22 cellular contexts compared by ENCODE assay signal in the genomic region with DNA sequence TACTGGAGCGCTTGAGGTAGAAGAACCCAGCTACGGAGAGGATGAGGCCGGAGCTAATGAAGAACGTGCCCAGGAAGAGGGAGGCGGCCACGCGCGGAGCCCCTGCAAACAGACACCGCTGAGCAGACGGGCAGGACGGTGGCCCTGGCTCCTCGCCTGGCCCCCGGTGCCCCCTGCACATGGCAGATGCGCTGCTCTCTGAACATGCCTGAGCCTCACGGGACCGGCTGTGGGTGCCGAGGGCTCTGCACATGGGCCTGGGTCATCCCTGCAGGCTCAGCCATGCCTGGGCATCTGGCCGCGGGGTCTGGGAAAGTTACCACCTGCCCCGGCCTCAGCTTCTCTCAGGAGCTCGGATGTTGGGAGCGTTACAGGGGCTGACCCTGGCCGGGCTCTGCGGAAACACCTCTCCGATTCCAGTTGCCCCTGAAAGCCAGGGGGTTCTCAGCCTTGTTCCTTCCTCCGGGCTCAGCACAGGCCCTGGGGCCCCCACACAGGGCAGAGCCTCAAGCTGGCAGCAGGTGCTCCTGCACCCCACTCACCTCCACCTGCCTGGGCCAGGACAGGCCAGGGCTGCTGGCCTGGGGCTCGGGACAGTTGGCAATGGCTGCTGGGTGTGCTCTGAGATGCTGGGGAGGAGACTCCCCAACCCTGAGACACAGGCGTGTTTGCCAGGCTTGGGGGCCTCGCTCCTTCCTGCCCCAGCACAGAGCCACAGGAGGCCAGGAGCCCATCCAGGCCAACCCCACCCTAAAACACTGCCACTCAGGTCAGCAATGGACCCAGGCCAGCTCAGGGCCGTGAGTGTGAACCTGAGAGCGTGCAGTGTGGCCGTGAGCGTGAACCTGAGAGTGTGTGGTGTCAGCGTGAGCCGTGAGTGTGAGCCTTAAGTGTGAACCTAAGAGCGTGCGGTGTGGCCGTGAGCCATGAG. TPM values are rescaled to one million over a fixed set of nuclear protein-coding genes. Genes with fewer than 3 reads are reported as not detected.
DNase-seq lines count a peak whose midpoint lies in the region; ATAC-seq and TF ChIP-seq lines count a peak whose summit lies in the region.
"Had no signal": no experiment of that assay in that cellular context is flagged by ENCODE, and none has a peak within 500 bp of the region (broad histone marks: within the 10 kb centered on the region; RNA-seq: fewer than 3 reads in every experiment).

No MANE protein-coding gene starts in this region.

- H3K9me3 ChIP-seq in heart left ventricle (no peaks in the 10 kb centered on the region), left ventricle myocardium inferior (replicated peaks) (no peaks in the 10 kb centered on the region), neural progenitor cell (ENCODE audit: low read depth) (no peaks in the 10 kb centered on the region), upper lobe of right lung (no peaks in the 10 kb centered on the region), body of pancreas (no peaks in the 10 kb centered on the region)
- H3K9me3 ChIP-seq: breast epithelium, thoracic aorta had no signal

- intact Hi-C loops in heart left ventricle (cut with DNase I) = no loop called here
- intact Hi-C loops in left ventricle myocardium inferior (cut with micrococcal nuclease) = no loop called here
- intact Hi-C loops in upper lobe of right lung (cut with DNase I) = no loop called here
- intact Hi-C loops in body of pancreas (cut with DNase I) = no loop called here

- H4K20me1 ChIP-seq in neural progenitor cell (ENCODE audit: low read depth) = no peaks in the 10 kb centered on the region

- peak in 3 of 5 donors; percentile 6 to 49 (median 16) for DNase-seq in heart left ventricle
- no peak for DNase-seq in left ventricle myocardium inferior
- DNase-seq in activated naive CD8-positive, alpha-beta T cell treated with anti-CD3 and anti-CD28 coated beads for 36 hours = no peak
- DNase-seq in neural progenitor cell (ENCODE audit: low spot score) = no peak
- DNase-seq in upper lobe of right lung = peak; percentile 61
- no peak for DNase-seq in germinal center (ENCODE audit: low spot score)
- DNase-seq in body of pancreas = no peak
- DNase-seq: activated CD4-positive, alpha-beta T cell treated with anti-CD3 and anti-CD28 coated beads for 36 hours; foreskin keratinocyte; kidney glomerular epithelial cell; natural killer cell; NCI-H1105; NCI-H510A; SW 1271 had no signal

- 93 to 96% (median 96%) methylated on average over 28 to 38 of the region's 38 CpGs for WGBS in heart left ventricle, 4 donors
- 89 to 93% methylated on average over 15 to 37 of the region's 38 CpGs for WGBS in body of pancreas, 2 donors

- no peak overlapping the region for H3K9ac ChIP-seq in neural progenitor cell

- no peak overlapping the region for H3K4me3 Mint-ChIP-seq in activated naive CD8-positive, alpha-beta T cell treated with anti-CD3 and anti-CD28 coated beads for 36 hours
- H3K4me3 Mint-ChIP-seq in neural progenitor cell = peak overlapping the region; percentile 59
- H3K4me3 Mint-ChIP-seq: activated CD4-positive, alpha-beta T cell treated with anti-CD3 and anti-CD28 coated beads for 36 hours; dendritic cell treated with granulocyte-macrophage colony-stimulating factor and Interleukin-4, amounts not matched to agents 40 ng/mL and 50 ng/mL, for 4 days; GM23338; natural killer cell had no signal

- H3K36me3 Mint-ChIP-seq in activated naive CD8-positive, alpha-beta T cell treated with anti-CD3 and anti-CD28 coated beads for 36 hours = peaks cover 1% of the 10 kb centered on the region
- H3K36me3 Mint-ChIP-seq in neural progenitor cell = peaks cover 2% of the 10 kb centered on the region
- H3K36me3 Mint-ChIP-seq: natural killer cell had no signal

- H3K4me1 Mint-ChIP-seq in activated naive CD8-positive, alpha-beta T cell treated with anti-CD3 and anti-CD28 coated beads for 36 hours = no peaks in the 10 kb centered on the region
- H3K4me1 Mint-ChIP-seq in neural progenitor cell = no peaks in the 10 kb centered on the region
- H3K4me1 Mint-ChIP-seq: activated CD4-positive, alpha-beta T cell treated with anti-CD3 and anti-CD28 coated beads for 36 hours; GM23338; natural killer cell had no signal

- no peaks in the 10 kb centered on the region for H3K79me2 ChIP-seq in neural progenitor cell (ENCODE audit: low read depth)

- no peak for TF ChIP-seq CTCF in heart left ventricle (IDR thresholded peaks at IDR 0.05)
- TF ChIP-seq CTCF in left ventricle myocardium inferior (IDR thresholded peaks at IDR 0.05; ENCODE audit: borderline replicate concordance) = no peak
- no peak for TF ChIP-seq CTCF in neural progenitor cell (IDR thresholded peaks at IDR 0.05)
- TF ChIP-seq CTCF in upper lobe of right lung (IDR thresholded peaks at IDR 0.05) = no peak
- no peak for TF ChIP-seq CTCF in body of pancreas (IDR thresholded peaks at IDR 0.05)

- no peaks in the 10 kb centered on the region for H3K9me3 Mint-ChIP-seq in activated naive CD8-positive, alpha-beta T cell treated with anti-CD3 and anti-CD28 coated beads for 36 hours
- no peaks in the 10 kb centered on the region for H3K9me3 Mint-ChIP-seq in neural progenitor cell
- H3K9me3 Mint-ChIP-seq: dendritic cell treated with granulocyte-macrophage colony-stimulating factor and Interleukin-4, amounts not matched to agents 40 ng/mL and 50 ng/mL, for 4 days; GM23338; natural killer cell had no signal

- no peak overlapping the region for H2AFZ ChIP-seq in neural progenitor cell (replicated peaks)
- H2AFZ ChIP-seq: GM23338 had no signal

- H3K36me3 ChIP-seq in heart left ventricle (peaks cover 0 to 3% (median 0%) of the 10 kb centered on the region in 9 donors), left ventricle myocardium inferior (no peaks in the 10 kb centered on the region), neural progenitor cell (no peaks in the 10 kb centered on the region), upper lobe of right lung (no peaks in the 10 kb centered on the region), body of pancreas (replicated peaks in 1 of 2; ENCODE audit: insufficient read depth in 1 of 2, low read depth in 2 of 2) (no peaks in the 10 kb centered on the region)
- H3K36me3 ChIP-seq: breast epithelium, thoracic aorta had no signal

- H3K27ac ChIP-seq in heart left ventricle (no peak overlapping the region), left ventricle myocardium inferior (replicated peaks) (no peak overlapping the region), neural progenitor cell (no peak overlapping the region), upper lobe of right lung (no peak overlapping the region), body of pancreas (no peak overlapping the region)
- H3K27ac ChIP-seq: breast epithelium, epithelial cell of prostate, foreskin keratinocyte, thoracic aorta had no signal

- H3F3A ChIP-seq in neural progenitor cell (ENCODE audit: low read depth) = no peaks in the 10 kb centered on the region

- H3K27ac Mint-ChIP-seq in activated naive CD8-positive, alpha-beta T cell treated with anti-CD3 and anti-CD28 coated beads for 36 hours = peak overlapping the region; percentile 39
- peak overlapping the region; percentile 88 for H3K27ac Mint-ChIP-seq in neural progenitor cell
- H3K27ac Mint-ChIP-seq: activated CD4-positive, alpha-beta T cell treated with anti-CD3 and anti-CD28 coated beads for 36 hours; dendritic cell treated with granulocyte-macrophage colony-stimulating factor and Interleukin-4, amounts not matched to agents 40 ng/mL and 50 ng/mL, for 4 days; GM23338; natural killer cell had no signal

- TF ChIP-seq POLR2A in heart left ventricle (IDR thresholded peaks at IDR 0.05) (no peak), body of pancreas (IDR thresholded peaks at IDR 0.05) (no peak)

- H3K27me3 Mint-ChIP-seq in activated naive CD8-positive, alpha-beta T cell treated with anti-CD3 and anti-CD28 coated beads for 36 hours = no peaks in the 10 kb centered on the region
- peaks cover 5% of the 10 kb centered on the region for H3K27me3 Mint-ChIP-seq in neural progenitor cell (ENCODE audit: insufficient read depth, low read depth)
- H3K27me3 Mint-ChIP-seq: activated CD4-positive, alpha-beta T cell treated with anti-CD3 and anti-CD28 coated beads for 36 hours; dendritic cell treated with granulocyte-macrophage colony-stimulating factor and Interleukin-4, amounts not matched to agents 40 ng/mL and 50 ng/mL, for 4 days had no signal

- ATAC-seq in heart left ventricle (no peak), upper lobe of right lung (no peak), GM18909 (IDR thresholded peaks at IDR 0.05; ENCODE audit: poor library complexity, unreplicated experiment) (no peak), body of pancreas (no peak)
- ATAC-seq: activated CD4-positive, alpha-beta T cell treated with anti-CD3 and anti-CD28 coated beads for 36 hours; foreskin keratinocyte; GM23338; natural killer cell had no signal

- H3K4me3 ChIP-seq in heart left ventricle = no peak overlapping the region
- H3K4me3 ChIP-seq in left ventricle myocardium inferior = no peak overlapping the region
- no peak overlapping the region for H3K4me3 ChIP-seq in neural progenitor cell
- H3K4me3 ChIP-seq in upper lobe of right lung = no peak overlapping the region
- no peak overlapping the region for H3K4me3 ChIP-seq in body of pancreas
- H3K4me3 ChIP-seq: breast epithelium, GM23338, thoracic aorta had no signal

- H3K27me3 ChIP-seq in heart left ventricle (no peaks in the 10 kb centered on the region), left ventricle myocardium inferior (ENCODE audit: low read depth) (no peaks in the 10 kb centered on the region), neural progenitor cell (no peaks in the 10 kb centered on the region), upper lobe of right lung (no peaks in the 10 kb centered on the region), body of pancreas (no peaks in the 10 kb centered on the region)
- H3K27me3 ChIP-seq: breast epithelium, foreskin keratinocyte had no signal

- H3K4me2 ChIP-seq in neural progenitor cell = no peak overlapping the region
- H3K4me2 ChIP-seq: GM23338 had no signal

- no peaks in the 10 kb centered on the region for H3K4me1 ChIP-seq in heart left ventricle
- H3K4me1 ChIP-seq in left ventricle myocardium inferior = no peaks in the 10 kb centered on the region
- no peaks in the 10 kb centered on the region for H3K4me1 ChIP-seq in neural progenitor cell
- no peaks in the 10 kb centered on the region for H3K4me1 ChIP-seq in upper lobe of right lung
- no peaks in the 10 kb centered on the region for H3K4me1 ChIP-seq in body of pancreas
- H3K4me1 ChIP-seq: breast epithelium, foreskin keratinocyte had no signal

RNA-seq across cellular contexts. Expression of a gene that starts 12.1 kb away (rescaled TPM):
- total RNA-seq in heart left ventricle (not detected), left ventricle myocardium inferior (not detected), neural progenitor cell (ENCODE audit: low replicate concordance) (not detected in 2 replicates), upper lobe of right lung (0.55 TPM), body of pancreas (under 1 TPM in 1 of 2 donors, not detected in 1; 0.26 TPM)
- not detected for polyA plus RNA-seq in heart left ventricle
- total RNA-seq in activated naive CD8-positive, alpha-beta T cell treated with anti-CD3 and anti-CD28 coated beads for 36 hours = not detected
- total RNA-seq: activated CD4-positive, alpha-beta T cell treated with anti-CD3 and anti-CD28 coated beads for 36 hours; GM23338; LHCN-M2; natural killer cell; RPMI7951 had no signal
- polyA plus RNA-seq: GM23338 had no signal

RNA-seq across cellular contexts. Expression of a gene that starts 29.7 kb away (rescaled TPM):
- total RNA-seq in heart left ventricle (1 to 10 TPM; 3.7 to 6.6 (median 4.2) TPM), left ventricle myocardium inferior (3.8 TPM), neural progenitor cell (ENCODE audit: low replicate concordance) (8.0 and 24.0 TPM in 2 replicates), upper lobe of right lung (9.7 TPM), body of pancreas (10 to 100 TPM in 1 of 2 donors, 1 to 10 TPM in 1; 8.8 to 13.2 TPM)
- polyA plus RNA-seq in heart left ventricle = 1 to 10 TPM; 7.1 to 7.2 TPM
- 10 to 100 TPM; 18.9 to 19.0 TPM for total RNA-seq in activated naive CD8-positive, alpha-beta T cell treated with anti-CD3 and anti-CD28 coated beads for 36 hours

Comparison
In these comparisons a context has a peak if more than half of its experiments do, and no peak if none do; other contexts are left out.
1. DNase-seq: peak in heart left ventricle (3 of 5) and upper lobe of right lung (single experiment); none in left ventricle myocardium inferior (single experiment), activated naive CD8-positive, alpha-beta T cell treated with anti-CD3 and anti-CD28 coated beads for 36 hours (single experiment), neural progenitor cell (single experiment), germinal center (single experiment) and body of pancreas (0 of 4).